ENCODE assay signal across 1 cellular context in the genomic region with DNA sequence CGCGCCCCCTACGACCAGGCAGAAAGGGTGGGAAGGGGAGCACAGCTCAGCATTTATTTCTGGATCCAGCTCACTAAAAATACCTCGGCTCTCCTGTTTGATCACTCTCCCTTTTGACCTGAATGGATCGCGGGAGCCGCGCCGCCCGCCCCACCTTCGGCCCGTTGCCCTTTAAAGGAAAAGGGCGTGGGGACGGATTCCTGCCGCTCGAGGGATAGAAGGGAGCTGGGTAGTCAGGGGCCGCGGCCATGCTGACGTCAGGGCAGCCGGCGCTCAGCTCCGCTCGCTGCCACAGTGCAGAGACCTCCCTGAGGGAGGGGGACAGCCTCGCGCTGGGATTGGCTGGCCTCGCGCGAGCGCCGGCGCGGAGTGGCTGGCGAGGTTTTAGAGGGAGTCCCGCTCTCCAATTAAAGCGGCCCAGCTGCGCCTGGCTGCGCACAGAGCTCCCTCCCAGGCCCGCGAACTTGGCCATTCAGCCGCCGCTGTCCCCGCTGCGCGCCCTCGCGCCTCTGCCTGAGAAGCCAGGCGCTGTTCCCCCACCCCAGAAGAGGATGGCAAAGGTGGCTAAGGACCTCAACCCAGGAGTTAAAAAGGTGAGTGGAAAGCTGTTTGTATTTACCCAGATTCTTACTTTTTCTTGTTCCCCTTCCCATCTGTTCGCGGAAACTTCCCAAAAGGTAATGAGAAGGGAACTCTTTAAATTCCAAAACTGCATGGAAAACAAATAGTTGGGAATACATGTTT.
A peak's percentile ranks its signal among the peaks of the same experiment; 100 is the strongest.
TF ChIP-seq lines count a peak whose summit lies in the region.

A gene with protein sequence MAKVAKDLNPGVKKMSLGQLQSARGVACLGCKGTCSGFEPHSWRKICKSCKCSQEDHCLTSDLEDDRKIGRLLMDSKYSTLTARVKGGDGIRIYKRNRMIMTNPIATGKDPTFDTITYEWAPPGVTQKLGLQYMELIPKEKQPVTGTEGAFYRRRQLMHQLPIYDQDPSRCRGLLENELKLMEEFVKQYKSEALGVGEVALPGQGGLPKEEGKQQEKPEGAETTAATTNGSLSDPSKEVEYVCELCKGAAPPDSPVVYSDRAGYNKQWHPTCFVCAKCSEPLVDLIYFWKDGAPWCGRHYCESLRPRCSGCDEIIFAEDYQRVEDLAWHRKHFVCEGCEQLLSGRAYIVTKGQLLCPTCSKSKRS (plus strand): TSS at position 436 of the 744 bp plus-strand sequence. CDS start 116 bp downstream, at position 552.

TF ChIP-seq in K562, 482 proteins besides CTCF, POLR2A, EP300 and RAD21 (continued from another document and continues in another):
- TF ChIP-seq NFYB (IDR thresholded peaks at IDR 0.05; ENCODE audit: extremely low read depth, insufficient read length) (peak; percentile 69), HMG20B (CRISPR knock-in tag; IDR thresholded peaks at IDR 0.05) (no peak), SIN3A (IDR thresholded peaks at IDR 0.05; ENCODE audit: borderline replicate concordance in 2 of 2, control insufficient read depth in 1 of 2, low read depth in 2 of 2, low read length in 2 of 2) (no peak), SRSF7 (optimal IDR thresholded peaks at IDR 0.05; ENCODE audit: low read depth, low read length) (no peak), ZNF146 (CRISPR knock-in tag; IDR thresholded peaks at IDR 0.05; ENCODE audit: unreplicated experiment) (no peak), PRPF4 (IDR thresholded peaks at IDR 0.05; ENCODE audit: insufficient read depth, low read depth, low read length, poor library complexity, severe bottlenecking) (no peak), DACH1 (IDR thresholded peaks at IDR 0.05; ENCODE audit: partially characterized antibody) (no peak), MTA3 (IDR thresholded peaks at IDR 0.05; ENCODE audit: borderline replicate concordance) (no peak), ZNF41 (CRISPR knock-in tag; conservative IDR thresholded peaks at IDR 0.05) (no peak), ILK (tag; IDR thresholded peaks at IDR 0.05; ENCODE audit: borderline replicate concordance, low read depth) (no peak), CBX1 (IDR thresholded peaks at IDR 0.05; ENCODE audit: low read depth) (no peak), FIP1L1 (IDR thresholded peaks at IDR 0.05; ENCODE audit: low read depth, low read length, poor library complexity, severe bottlenecking) (no peak), TARDBP (IDR thresholded peaks at IDR 0.05) (no peak), ZNF184 (CRISPR knock-in tag; IDR thresholded peaks at IDR 0.05) (no peak), DPF2 (IDR thresholded peaks at IDR 0.05) (no peak), PHF8 (IDR thresholded peaks at IDR 0.05; ENCODE audit: borderline replicate concordance, low read length) (no peak), CREB1 (IDR thresholded peaks at IDR 0.05) (no peak), CREB1 (CRISPR knock-in tag; IDR thresholded peaks at IDR 0.05) (peak; percentile 77), FOXM1 (IDR thresholded peaks at IDR 0.05; ENCODE audit: low read depth) (no peak), FOXM1 (CRISPR knock-in tag; IDR thresholded peaks at IDR 0.05; ENCODE audit: low read depth) (no peak), ETV5 (CRISPR knock-in tag; IDR thresholded peaks at IDR 0.05; ENCODE audit: low read depth) (0 out of 2 replicates have a peak, but pooled peaks have one; percentile 31), SMAD2 (IDR thresholded peaks at IDR 0.05; ENCODE audit: low read depth, low read length) (no peak), CBX8 (IDR thresholded peaks at IDR 0.05; ENCODE audit: borderline replicate concordance, extremely low read depth, low read depth, low read length, poor library complexity, severe bottlenecking) (no peak), ZNF551 (CRISPR knock-in tag; IDR thresholded peaks at IDR 0.05) (no peak), FOXJ2 (tag; IDR thresholded peaks at IDR 0.05) (no peak), ZNF232 (CRISPR knock-in tag; IDR thresholded peaks at IDR 0.05) (no peak), RBM14 (IDR thresholded peaks at IDR 0.05; ENCODE audit: borderline replicate concordance, insufficient read depth, low read depth, low read length) (no peak), ZNF316 (IDR thresholded peaks at IDR 0.05) (no peak)
- TF ChIP-seq, protein P1, sequence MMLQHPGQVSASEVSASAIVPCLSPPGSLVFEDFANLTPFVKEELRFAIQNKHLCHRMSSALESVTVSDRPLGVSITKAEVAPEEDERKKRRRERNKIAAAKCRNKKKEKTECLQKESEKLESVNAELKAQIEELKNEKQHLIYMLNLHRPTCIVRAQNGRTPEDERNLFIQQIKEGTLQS (IDR thresholded peaks at IDR 0.05): peak; percentile 37; the same call in 1 of the 2 replicates
- TF ChIP-seq, protein P1 (CRISPR knock-in tag; conservative IDR thresholded peaks at IDR 0.05): no peak
- TF ChIP-seq, protein P2, sequence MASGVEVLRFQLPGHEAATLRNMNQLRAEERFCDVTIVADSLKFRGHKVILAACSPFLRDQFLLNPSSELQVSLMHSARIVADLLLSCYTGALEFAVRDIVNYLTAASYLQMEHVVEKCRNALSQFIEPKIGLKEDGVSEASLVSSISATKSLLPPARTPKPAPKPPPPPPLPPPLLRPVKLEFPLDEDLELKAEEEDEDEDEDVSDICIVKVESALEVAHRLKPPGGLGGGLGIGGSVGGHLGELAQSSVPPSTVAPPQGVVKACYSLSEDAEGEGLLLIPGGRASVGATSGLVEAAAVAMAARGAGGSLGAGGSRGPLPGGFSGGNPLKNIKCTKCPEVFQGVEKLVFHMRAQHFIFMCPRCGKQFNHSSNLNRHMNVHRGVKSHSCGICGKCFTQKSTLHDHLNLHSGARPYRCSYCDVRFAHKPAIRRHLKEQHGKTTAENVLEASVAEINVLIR (CRISPR knock-in tag; IDR thresholded peaks at IDR 0.05): peak; percentile 45; the same call in 1 of the 2 replicates
- TF ChIP-seq, protein P3, sequence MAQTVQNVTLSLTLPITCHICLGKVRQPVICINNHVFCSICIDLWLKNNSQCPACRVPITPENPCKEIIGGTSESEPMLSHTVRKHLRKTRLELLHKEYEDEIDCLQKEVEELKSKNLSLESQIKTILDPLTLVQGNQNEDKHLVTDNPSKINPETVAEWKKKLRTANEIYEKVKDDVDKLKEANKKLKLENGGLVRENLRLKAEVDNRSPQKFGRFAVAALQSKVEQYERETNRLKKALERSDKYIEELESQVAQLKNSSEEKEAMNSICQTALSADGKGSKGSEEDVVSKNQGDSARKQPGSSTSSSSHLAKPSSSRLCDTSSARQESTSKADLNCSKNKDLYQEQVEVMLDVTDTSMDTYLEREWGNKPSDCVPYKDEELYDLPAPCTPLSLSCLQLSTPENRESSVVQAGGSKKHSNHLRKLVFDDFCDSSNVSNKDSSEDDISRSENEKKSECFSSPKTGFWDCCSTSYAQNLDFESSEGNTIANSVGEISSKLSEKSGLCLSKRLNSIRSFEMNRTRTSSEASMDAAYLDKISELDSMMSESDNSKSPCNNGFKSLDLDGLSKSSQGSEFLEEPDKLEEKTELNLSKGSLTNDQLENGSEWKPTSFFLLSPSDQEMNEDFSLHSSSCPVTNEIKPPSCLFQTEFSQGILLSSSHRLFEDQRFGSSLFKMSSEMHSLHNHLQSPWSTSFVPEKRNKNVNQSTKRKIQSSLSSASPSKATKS (CRISPR knock-in tag; IDR thresholded peaks at IDR 0.05): no peak
- TF ChIP-seq, protein P4, sequence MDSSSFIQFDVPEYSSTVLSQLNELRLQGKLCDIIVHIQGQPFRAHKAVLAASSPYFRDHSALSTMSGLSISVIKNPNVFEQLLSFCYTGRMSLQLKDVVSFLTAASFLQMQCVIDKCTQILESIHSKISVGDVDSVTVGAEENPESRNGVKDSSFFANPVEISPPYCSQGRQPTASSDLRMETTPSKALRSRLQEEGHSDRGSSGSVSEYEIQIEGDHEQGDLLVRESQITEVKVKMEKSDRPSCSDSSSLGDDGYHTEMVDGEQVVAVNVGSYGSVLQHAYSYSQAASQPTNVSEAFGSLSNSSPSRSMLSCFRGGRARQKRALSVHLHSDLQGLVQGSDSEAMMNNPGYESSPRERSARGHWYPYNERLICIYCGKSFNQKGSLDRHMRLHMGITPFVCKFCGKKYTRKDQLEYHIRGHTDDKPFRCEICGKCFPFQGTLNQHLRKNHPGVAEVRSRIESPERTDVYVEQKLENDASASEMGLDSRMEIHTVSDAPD (CRISPR knock-in tag; IDR thresholded peaks at IDR 0.05): no peak
- TF ChIP-seq, protein P5, sequence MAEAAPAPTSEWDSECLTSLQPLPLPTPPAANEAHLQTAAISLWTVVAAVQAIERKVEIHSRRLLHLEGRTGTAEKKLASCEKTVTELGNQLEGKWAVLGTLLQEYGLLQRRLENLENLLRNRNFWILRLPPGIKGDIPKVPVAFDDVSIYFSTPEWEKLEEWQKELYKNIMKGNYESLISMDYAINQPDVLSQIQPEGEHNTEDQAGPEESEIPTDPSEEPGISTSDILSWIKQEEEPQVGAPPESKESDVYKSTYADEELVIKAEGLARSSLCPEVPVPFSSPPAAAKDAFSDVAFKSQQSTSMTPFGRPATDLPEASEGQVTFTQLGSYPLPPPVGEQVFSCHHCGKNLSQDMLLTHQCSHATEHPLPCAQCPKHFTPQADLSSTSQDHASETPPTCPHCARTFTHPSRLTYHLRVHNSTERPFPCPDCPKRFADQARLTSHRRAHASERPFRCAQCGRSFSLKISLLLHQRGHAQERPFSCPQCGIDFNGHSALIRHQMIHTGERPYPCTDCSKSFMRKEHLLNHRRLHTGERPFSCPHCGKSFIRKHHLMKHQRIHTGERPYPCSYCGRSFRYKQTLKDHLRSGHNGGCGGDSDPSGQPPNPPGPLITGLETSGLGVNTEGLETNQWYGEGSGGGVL (CRISPR knock-in tag; IDR thresholded peaks at IDR 0.05): no peak
- TF ChIP-seq, protein P6, sequence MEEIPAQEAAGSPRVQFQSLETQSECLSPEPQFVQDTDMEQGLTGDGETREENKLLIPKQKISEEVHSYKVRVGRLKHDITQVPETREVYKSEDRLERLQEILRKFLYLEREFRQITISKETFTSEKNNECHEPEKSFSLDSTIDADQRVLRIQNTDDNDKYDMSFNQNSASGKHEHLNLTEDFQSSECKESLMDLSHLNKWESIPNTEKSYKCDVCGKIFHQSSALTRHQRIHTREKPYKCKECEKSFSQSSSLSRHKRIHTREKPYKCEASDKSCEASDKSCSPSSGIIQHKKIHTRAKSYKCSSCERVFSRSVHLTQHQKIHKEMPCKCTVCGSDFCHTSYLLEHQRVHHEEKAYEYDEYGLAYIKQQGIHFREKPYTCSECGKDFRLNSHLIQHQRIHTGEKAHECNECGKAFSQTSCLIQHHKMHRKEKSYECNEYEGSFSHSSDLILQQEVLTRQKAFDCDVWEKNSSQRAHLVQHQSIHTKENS (CRISPR knock-in tag; IDR thresholded peaks at IDR 0.05): no peak
- TF ChIP-seq, protein P7, sequence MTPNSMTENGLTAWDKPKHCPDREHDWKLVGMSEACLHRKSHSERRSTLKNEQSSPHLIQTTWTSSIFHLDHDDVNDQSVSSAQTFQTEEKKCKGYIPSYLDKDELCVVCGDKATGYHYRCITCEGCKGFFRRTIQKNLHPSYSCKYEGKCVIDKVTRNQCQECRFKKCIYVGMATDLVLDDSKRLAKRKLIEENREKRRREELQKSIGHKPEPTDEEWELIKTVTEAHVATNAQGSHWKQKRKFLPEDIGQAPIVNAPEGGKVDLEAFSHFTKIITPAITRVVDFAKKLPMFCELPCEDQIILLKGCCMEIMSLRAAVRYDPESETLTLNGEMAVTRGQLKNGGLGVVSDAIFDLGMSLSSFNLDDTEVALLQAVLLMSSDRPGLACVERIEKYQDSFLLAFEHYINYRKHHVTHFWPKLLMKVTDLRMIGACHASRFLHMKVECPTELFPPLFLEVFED (CRISPR knock-in tag; conservative IDR thresholded peaks at IDR 0.05): no peak
